Comparison of ENCODE assay signal across 8 cellular contexts in genomic region chr21:41663805-41664788, GRCh38.
A peak's percentile ranks its signal among the peaks of the same experiment; 100 is the strongest.
DNase-seq lines count a peak whose midpoint lies in the region; ATAC-seq, FAIRE-seq and TF ChIP-seq lines count a peak whose summit lies in the region.

No MANE protein-coding gene starts in this region.

- WGBS in esophagus squamous epithelium, 2 donors, result 52 to 65% methylated on average over 19 to 20 of the region's 21 CpGs

- DNase-seq in PC-3 (peak; percentile 63), esophagus squamous epithelium (lab: John Stamatoyannopoulos, UW) (no peak), KBM-7 (no peak), GM19239 (ENCODE audit: insufficient read length, low spot score) (no peak)

- peak overlapping the region; percentile 51; the same call in 1 of the 2 replicates for H2AFZ ChIP-seq in PC-3 (ENCODE audit: low read length)

- in situ Hi-C loops in KBM-7 (cut with MboI; ENCODE audit: low pct_unique_long_range_greater_than_20kb, low sequenced_read_pairs), result no loop called here

- no peaks in the 10 kb centered on the region for H3K9me3 ChIP-seq in PC-3 (ENCODE audit: low read length)
- H3K9me3 ChIP-seq in esophagus squamous epithelium, result no peaks in the 10 kb centered on the region

- H3K27me3 ChIP-seq in PC-3 (ENCODE audit: low read length) (no peaks in the 10 kb centered on the region), esophagus squamous epithelium (peaks cover 0 to 7% (median 0%) of the 10 kb centered on the region in 4 donors), rectal smooth muscle tissue (ENCODE audit: control insufficient read depth, insufficient read depth, low read length) (peaks cover 3% of the 10 kb centered on the region)

- H3K4me3 ChIP-seq in PC-3 (ENCODE audit: low read length) (no peak overlapping the region; the same call in 1 of the 2 replicates), esophagus squamous epithelium (peak overlapping the region in 3 of 4 donors; percentile 12 to 39 (median 13)), rectal smooth muscle tissue (ENCODE audit: low read length) (peak overlapping the region; percentile 32)

- H3K36me3 ChIP-seq in PC-3 (ENCODE audit: low read depth, low read length) (no peaks in the 10 kb centered on the region), esophagus squamous epithelium (no peaks in the 10 kb centered on the region), rectal smooth muscle tissue (ENCODE audit: control insufficient read depth, insufficient read depth, low read length) (no peaks in the 10 kb centered on the region)

- POLR2A ChIA-PET in PC-3 (lab: Charles Lee; ENCODE audit: unreplicated experiment), result interaction anchor here (0.5 to 1.0 kb wide), 3 partner anchors 14 to 104 kb away, joined by 3 to 14 read pairs (median 6); no protein-coding TSS in a partner anchor

- H4K20me1 ChIP-seq in PC-3 (ENCODE audit: low read length), result no peaks in the 10 kb centered on the region

- CTCF ChIA-PET in PC-3 (lab: Charles Lee), result interaction anchor here (0.7 kb wide), 1 partner anchor 52 kb away, joined by 3 read pairs; no protein-coding TSS in a partner anchor

- peak; percentile 76 for ATAC-seq in GM19025 (IDR thresholded peaks at IDR 0.05; ENCODE audit: low read depth, unreplicated experiment)
- peak; percentile 60 for ATAC-seq in PC-3
- no peak for ATAC-seq in GM21717 (IDR thresholded peaks at IDR 0.05; ENCODE audit: unreplicated experiment)
- no peak for ATAC-seq in GM19351 (IDR thresholded peaks at IDR 0.05; ENCODE audit: unreplicated experiment)

- no peaks in the 10 kb centered on the region for H3F3A ChIP-seq in PC-3 (ENCODE audit: low read length, unreplicated experiment)

- no peak for TF ChIP-seq POLR2A in esophagus squamous epithelium (IDR thresholded peaks at IDR 0.05)

- peaks cover 34% of the 10 kb centered on the region for H3K4me1 ChIP-seq in PC-3 (ENCODE audit: insufficient read depth, low read length)
- H3K4me1 ChIP-seq in esophagus squamous epithelium, result peaks cover 35 to 65% (median 35%) of the 10 kb centered on the region in 3 donors
- no peaks in the 10 kb centered on the region for H3K4me1 ChIP-seq in rectal smooth muscle tissue (ENCODE audit: control insufficient read depth, insufficient read depth, low read length)

- TF ChIP-seq CTCF in PC-3 (conservative IDR thresholded peaks at IDR 0.05; ENCODE audit: low read depth, low read length), result no peak
- no peak for TF ChIP-seq CTCF in esophagus squamous epithelium (IDR thresholded peaks at IDR 0.05)

- H3K9ac ChIP-seq in PC-3 (ENCODE audit: low read length) (peak overlapping the region; percentile 78), rectal smooth muscle tissue (ENCODE audit: low read length) (no peak overlapping the region)

- FAIRE-seq in GM19239 (lab: Jason Lieb, UNC), result no peak

- no peaks in the 10 kb centered on the region for H3K9me2 ChIP-seq in PC-3 (replicated peaks; ENCODE audit: low read length)

- H3K27ac ChIP-seq in PC-3 (ENCODE audit: low read length) (peak overlapping the region; percentile 89), esophagus squamous epithelium (peak overlapping the region; percentile 81 to 88 (median 83)), rectal smooth muscle tissue (ENCODE audit: low read depth, low read length) (no peak overlapping the region)

- BruUV-seq in PC-3 (replicated peaks; lab: Mats Ljungman, UMichigan), result no TSS peak

- intact Hi-C loops in PC-3 (cut with micrococcal nuclease) (loop anchor here (5.0 kb wide), 1 partner anchor 52 kb away; no protein-coding TSS in a partner anchor), esophagus squamous epithelium (cut with DNase I) (no loop called here)

- H3K4me2 ChIP-seq in PC-3 (ENCODE audit: low read length), result peak overlapping the region; percentile 72

- H3K79me2 ChIP-seq in PC-3 (ENCODE audit: low read length), result no peaks in the 10 kb centered on the region

Comparison
In these comparisons a context has a peak if more than half of its experiments do, and no peak if none do; other contexts are left out.
1. ATAC-seq: peak in GM19025 (single experiment) and PC-3 (single experiment); none in GM21717 (single experiment) and GM19351 (single experiment).